In the genomic region with DNA sequence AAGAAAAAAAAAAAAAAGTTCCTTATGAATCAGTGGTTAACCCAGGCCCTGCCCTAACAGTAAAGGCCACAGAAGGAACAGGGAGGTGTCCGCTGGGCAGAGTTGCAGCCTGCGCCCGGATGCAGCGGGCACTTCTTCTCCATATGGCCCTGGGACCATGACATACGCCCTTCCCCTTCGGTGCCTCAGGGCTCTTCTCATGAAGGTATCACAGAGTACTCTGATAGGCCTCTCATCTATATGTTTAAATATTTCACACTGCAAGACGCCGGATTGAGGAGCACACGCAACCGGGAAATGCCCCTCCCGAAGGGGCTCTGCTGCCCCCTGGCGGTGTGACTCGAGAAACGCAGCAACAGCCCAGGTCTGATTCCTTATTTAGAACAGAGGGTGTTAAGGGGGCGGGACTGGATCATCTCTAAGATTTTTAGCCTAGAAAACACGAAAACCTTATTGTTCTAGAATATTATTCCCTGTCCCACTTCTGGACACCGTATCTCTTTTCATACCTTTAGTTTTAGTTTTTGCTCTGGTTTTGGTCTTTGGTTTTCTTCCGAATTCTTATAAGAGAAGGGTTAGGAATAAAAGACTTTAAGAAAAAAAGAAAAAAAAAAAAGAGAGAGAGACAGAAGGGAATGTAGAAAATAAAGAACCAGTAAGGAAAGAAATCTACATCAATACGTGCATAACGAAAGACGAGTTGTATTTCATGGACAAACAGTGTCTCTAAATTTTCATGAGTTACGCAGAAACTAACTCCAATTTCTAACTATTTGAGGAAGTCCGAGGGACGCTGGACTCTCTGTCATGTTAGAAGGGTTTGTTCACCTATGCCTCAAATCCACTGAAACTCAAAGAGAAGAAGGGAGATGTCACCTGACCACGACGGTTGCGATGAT, we compare ENCODE assay signal across 1 cellular context.
TF ChIP-seq lines count a peak whose summit lies in the region.

No MANE protein-coding gene starts in this region.

TF ChIP-seq in K562, 482 proteins besides CTCF, POLR2A, EP300 and RAD21 (continued from another document and continues in another):
- TF ChIP-seq, protein P1, sequence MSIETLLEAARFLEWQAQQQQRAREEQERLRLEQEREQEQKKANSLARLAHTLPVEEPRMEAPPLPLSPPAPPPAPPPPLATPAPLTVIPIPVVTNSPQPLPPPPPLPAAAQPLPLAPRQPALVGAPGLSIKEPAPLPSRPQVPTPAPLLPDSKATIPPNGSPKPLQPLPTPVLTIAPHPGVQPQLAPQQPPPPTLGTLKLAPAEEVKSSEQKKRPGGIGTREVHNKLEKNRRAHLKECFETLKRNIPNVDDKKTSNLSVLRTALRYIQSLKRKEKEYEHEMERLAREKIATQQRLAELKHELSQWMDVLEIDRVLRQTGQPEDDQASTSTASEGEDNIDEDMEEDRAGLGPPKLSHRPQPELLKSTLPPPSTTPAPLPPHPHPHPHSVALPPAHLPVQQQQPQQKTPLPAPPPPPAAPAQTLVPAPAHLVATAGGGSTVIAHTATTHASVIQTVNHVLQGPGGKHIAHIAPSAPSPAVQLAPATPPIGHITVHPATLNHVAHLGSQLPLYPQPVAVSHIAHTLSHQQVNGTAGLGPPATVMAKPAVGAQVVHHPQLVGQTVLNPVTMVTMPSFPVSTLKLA (conservative IDR thresholded peaks at IDR 0.05): 0 out of 4 replicates have a peak, but pooled peaks of 1 of the 2 experiments have one; percentile 23
- TF ChIP-seq, protein P2, sequence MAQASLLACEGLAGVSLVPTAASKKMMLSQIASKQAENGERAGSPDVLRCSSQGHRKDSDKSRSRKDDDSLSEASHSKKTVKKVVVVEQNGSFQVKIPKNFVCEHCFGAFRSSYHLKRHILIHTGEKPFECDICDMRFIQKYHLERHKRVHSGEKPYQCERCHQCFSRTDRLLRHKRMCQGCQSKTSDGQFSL (CRISPR knock-in tag; IDR thresholded peaks at IDR 0.05): peak; percentile 47; the same call in 1 of the 2 replicates
- TF ChIP-seq, protein P2 (tag; IDR thresholded peaks at IDR 0.05): 0 out of 4 replicates have a peak, but pooled peaks of 1 of the 2 experiments have one; percentile 22
- TF ChIP-seq NFATC3 (IDR thresholded peaks at IDR 0.05) (no peak), CREM (IDR thresholded peaks at IDR 0.05; ENCODE audit: low read depth) (peak; percentile 52; the same call in 1 of the 2 replicates), KDM2B (CRISPR knock-in tag; IDR thresholded peaks at IDR 0.05) (no peak), ZNF175 (CRISPR knock-in tag; IDR thresholded peaks at IDR 0.05; ENCODE audit: low read depth) (0 out of 2 replicates have a peak, but pooled peaks have one; percentile 32), GATA2 (CRISPR knock-in tag; IDR thresholded peaks at IDR 0.05) (no peak), TAF15 (IDR thresholded peaks at IDR 0.05; ENCODE audit: low read depth, low read length) (no peak), HCFC1 (IDR thresholded peaks at IDR 0.05; ENCODE audit: low read depth, low read length) (0 out of 2 replicates have a peak, but pooled peaks have one; percentile 9), RB1 (IDR thresholded peaks at IDR 0.05; ENCODE audit: low read depth) (peak; percentile 67), JUN (IDR thresholded peaks at IDR 0.05; ENCODE audit: borderline replicate concordance, low read depth, low read length) (0 out of 2 replicates have a peak, but pooled peaks have one; percentile 31), JUN (CRISPR knock-in tag; IDR thresholded peaks at IDR 0.05; ENCODE audit: borderline replicate concordance) (no peak), SOX6 (IDR thresholded peaks at IDR 0.05) (no peak; the same call in 1 of the 2 replicates), ZNF384 (IDR thresholded peaks at IDR 0.05; ENCODE audit: low read depth, low read length) (0 out of 2 replicates have a peak, but pooled peaks have one; percentile 35), GABPB1 (CRISPR knock-in tag; IDR thresholded peaks at IDR 0.05) (peak; percentile 46; the same call in 1 of the 2 replicates), NEUROD1 (IDR thresholded peaks at IDR 0.05; ENCODE audit: borderline replicate concordance, low read depth, low read length, partially characterized antibody) (no peak), SMC3 (conservative IDR thresholded peaks at IDR 0.05; ENCODE audit: insufficient read depth, low read depth, low read length) (peak; percentile 85), ZNF766 (CRISPR knock-in tag; conservative IDR thresholded peaks at IDR 0.05) (0 out of 2 replicates have a peak, but pooled peaks have one; percentile 18), SMAD1 (IDR thresholded peaks at IDR 0.05; ENCODE audit: low read depth, low read length, partially characterized antibody) (no peak), FOXK2 (conservative IDR thresholded peaks at IDR 0.05 in 1 of 2, IDR thresholded peaks at IDR 0.05 in 1 of 2; ENCODE audit: low read depth in 2 of 2) (peak; percentile 43 to 56; a peak in 2 of 4 replicates), SAP30 (IDR thresholded peaks at IDR 0.05; ENCODE audit: borderline replicate concordance, insufficient read depth, low read depth, low read length, poor library complexity, severe bottlenecking) (no peak), SRF (CRISPR knock-in tag; IDR thresholded peaks at IDR 0.05) (peak in 1 of 2 experiments; percentile 81; a peak in 1 of 4 replicates), XRCC5 (IDR thresholded peaks at IDR 0.05; ENCODE audit: low read depth, low read length) (peak; percentile 88), L3MBTL2 (IDR thresholded peaks at IDR 0.05) (0 out of 2 replicates have a peak, but pooled peaks have one; percentile 23), HDAC3 (IDR thresholded peaks at IDR 0.05; ENCODE audit: borderline replicate concordance, partially characterized antibody) (peak; percentile 30), JUND (IDR thresholded peaks at IDR 0.05; ENCODE audit: borderline replicate concordance, low read depth, low read length) (peak; percentile 40; the same call in 1 of the 2 replicates), JUND (tag; IDR thresholded peaks at IDR 0.05; ENCODE audit: borderline replicate concordance, low read depth, low read length) (no peak; the same call in 2 of the 3 replicates), LCOR (CRISPR knock-in tag; IDR thresholded peaks at IDR 0.05) (0 out of 2 replicates have a peak, but pooled peaks have one; percentile 32), HLTF (IDR thresholded peaks at IDR 0.05) (no peak), WHSC1 (IDR thresholded peaks at IDR 0.05; ENCODE audit: low read length) (no peak), PRPF4 (IDR thresholded peaks at IDR 0.05; ENCODE audit: insufficient read depth, low read depth, low read length, poor library complexity, severe bottlenecking) (no peak), SMARCA4 (IDR thresholded peaks at IDR 0.05) (no peak), POLR2H (tag; IDR thresholded peaks at IDR 0.05; ENCODE audit: low read depth) (no peak), CXXC5 (CRISPR knock-in tag; IDR thresholded peaks at IDR 0.05) (peak; percentile 46), NFRKB (IDR thresholded peaks at IDR 0.05; ENCODE audit: low read depth) (no peak), MEF2A (IDR thresholded peaks at IDR 0.05; ENCODE audit: control insufficient read depth, low read depth, low read length) (peak; percentile 85), ATF7 (IDR thresholded peaks at IDR 0.05) (peak; percentile 32; the same call in 1 of the 2 replicates), POLR2G (IDR thresholded peaks at IDR 0.05; ENCODE audit: low read depth, low read length) (no peak), CBFB (CRISPR knock-in tag; IDR thresholded peaks at IDR 0.05) (no peak), NRF1 (conservative IDR thresholded peaks at IDR 0.05 in 1 of 2, IDR thresholded peaks at IDR 0.05 in 1 of 2) (peak in 1 of 2 experiments; percentile 27; a peak in 1 of 4 replicates), ELF1 (tag; IDR thresholded peaks at IDR 0.05) (peak; percentile 35; the same call in 1 of the 2 replicates)
- TF ChIP-seq, protein P3, sequence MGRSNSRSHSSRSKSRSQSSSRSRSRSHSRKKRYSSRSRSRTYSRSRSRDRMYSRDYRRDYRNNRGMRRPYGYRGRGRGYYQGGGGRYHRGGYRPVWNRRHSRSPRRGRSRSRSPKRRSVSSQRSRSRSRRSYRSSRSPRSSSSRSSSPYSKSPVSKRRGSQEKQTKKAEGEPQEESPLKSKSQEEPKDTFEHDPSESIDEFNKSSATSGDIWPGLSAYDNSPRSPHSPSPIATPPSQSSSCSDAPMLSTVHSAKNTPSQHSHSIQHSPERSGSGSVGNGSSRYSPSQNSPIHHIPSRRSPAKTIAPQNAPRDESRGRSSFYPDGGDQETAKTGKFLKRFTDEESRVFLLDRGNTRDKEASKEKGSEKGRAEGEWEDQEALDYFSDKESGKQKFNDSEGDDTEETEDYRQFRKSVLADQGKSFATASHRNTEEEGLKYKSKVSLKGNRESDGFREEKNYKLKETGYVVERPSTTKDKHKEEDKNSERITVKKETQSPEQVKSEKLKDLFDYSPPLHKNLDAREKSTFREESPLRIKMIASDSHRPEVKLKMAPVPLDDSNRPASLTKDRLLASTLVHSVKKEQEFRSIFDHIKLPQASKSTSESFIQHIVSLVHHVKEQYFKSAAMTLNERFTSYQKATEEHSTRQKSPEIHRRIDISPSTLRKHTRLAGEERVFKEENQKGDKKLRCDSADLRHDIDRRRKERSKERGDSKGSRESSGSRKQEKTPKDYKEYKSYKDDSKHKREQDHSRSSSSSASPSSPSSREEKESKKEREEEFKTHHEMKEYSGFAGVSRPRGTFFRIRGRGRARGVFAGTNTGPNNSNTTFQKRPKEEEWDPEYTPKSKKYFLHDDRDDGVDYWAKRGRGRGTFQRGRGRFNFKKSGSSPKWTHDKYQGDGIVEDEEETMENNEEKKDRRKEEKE (IDR thresholded peaks at IDR 0.05; ENCODE audit: borderline replicate concordance in 1 of 2, control insufficient read depth in 1 of 2, low read depth in 2 of 2, low read length in 1 of 2): no peak
- TF ChIP-seq, protein P4, sequence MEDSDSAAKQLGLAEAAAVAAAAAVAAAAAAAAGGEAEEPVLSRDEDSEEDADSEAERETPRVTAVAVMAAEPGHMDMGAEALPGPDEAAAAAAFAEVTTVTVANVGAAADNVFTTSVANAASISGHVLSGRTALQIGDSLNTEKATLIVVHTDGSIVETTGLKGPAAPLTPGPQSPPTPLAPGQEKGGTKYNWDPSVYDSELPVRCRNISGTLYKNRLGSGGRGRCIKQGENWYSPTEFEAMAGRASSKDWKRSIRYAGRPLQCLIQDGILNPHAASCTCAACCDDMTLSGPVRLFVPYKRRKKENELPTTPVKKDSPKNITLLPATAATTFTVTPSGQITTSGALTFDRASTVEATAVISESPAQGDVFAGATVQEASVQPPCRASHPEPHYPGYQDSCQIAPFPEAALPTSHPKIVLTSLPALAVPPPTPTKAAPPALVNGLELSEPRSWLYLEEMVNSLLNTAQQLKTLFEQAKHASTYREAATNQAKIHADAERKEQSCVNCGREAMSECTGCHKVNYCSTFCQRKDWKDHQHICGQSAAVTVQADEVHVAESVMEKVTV (CRISPR knock-in tag; IDR thresholded peaks at IDR 0.05): peak; percentile 78
- TF ChIP-seq, protein P5, sequence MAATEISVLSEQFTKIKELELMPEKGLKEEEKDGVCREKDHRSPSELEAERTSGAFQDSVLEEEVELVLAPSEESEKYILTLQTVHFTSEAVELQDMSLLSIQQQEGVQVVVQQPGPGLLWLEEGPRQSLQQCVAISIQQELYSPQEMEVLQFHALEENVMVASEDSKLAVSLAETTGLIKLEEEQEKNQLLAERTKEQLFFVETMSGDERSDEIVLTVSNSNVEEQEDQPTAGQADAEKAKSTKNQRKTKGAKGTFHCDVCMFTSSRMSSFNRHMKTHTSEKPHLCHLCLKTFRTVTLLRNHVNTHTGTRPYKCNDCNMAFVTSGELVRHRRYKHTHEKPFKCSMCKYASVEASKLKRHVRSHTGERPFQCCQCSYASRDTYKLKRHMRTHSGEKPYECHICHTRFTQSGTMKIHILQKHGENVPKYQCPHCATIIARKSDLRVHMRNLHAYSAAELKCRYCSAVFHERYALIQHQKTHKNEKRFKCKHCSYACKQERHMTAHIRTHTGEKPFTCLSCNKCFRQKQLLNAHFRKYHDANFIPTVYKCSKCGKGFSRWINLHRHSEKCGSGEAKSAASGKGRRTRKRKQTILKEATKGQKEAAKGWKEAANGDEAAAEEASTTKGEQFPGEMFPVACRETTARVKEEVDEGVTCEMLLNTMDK (IDR thresholded peaks at IDR 0.05; ENCODE audit: borderline replicate concordance, insufficient read depth, low read depth, low read length, poor library complexity, severe bottlenecking): peak; percentile 82
- TF ChIP-seq, protein P6, sequence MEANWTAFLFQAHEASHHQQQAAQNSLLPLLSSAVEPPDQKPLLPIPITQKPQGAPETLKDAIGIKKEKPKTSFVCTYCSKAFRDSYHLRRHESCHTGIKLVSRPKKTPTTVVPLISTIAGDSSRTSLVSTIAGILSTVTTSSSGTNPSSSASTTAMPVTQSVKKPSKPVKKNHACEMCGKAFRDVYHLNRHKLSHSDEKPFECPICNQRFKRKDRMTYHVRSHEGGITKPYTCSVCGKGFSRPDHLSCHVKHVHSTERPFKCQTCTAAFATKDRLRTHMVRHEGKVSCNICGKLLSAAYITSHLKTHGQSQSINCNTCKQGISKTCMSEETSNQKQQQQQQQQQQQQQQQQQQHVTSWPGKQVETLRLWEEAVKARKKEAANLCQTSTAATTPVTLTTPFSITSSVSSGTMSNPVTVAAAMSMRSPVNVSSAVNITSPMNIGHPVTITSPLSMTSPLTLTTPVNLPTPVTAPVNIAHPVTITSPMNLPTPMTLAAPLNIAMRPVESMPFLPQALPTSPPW (CRISPR knock-in tag; IDR thresholded peaks at IDR 0.05): peak; percentile 78
- TF ChIP-seq, protein P7, sequence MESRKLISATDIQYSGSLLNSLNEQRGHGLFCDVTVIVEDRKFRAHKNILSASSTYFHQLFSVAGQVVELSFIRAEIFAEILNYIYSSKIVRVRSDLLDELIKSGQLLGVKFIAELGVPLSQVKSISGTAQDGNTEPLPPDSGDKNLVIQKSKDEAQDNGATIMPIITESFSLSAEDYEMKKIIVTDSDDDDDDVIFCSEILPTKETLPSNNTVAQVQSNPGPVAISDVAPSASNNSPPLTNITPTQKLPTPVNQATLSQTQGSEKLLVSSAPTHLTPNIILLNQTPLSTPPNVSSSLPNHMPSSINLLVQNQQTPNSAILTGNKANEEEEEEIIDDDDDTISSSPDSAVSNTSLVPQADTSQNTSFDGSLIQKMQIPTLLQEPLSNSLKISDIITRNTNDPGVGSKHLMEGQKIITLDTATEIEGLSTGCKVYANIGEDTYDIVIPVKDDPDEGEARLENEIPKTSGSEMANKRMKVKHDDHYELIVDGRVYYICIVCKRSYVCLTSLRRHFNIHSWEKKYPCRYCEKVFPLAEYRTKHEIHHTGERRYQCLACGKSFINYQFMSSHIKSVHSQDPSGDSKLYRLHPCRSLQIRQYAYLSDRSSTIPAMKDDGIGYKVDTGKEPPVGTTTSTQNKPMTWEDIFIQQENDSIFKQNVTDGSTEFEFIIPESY (CRISPR knock-in tag; IDR thresholded peaks at IDR 0.05): peak; percentile 70
- TF ChIP-seq, protein P8, sequence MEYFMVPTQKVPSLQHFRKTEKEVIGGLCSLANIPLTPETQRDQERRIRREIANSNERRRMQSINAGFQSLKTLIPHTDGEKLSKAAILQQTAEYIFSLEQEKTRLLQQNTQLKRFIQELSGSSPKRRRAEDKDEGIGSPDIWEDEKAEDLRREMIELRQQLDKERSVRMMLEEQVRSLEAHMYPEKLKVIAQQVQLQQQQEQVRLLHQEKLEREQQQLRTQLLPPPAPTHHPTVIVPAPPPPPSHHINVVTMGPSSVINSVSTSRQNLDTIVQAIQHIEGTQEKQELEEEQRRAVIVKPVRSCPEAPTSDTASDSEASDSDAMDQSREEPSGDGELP (CRISPR knock-in tag; IDR thresholded peaks at IDR 0.05; ENCODE audit: borderline replicate concordance): peak; percentile 57; the same call in 1 of the 2 replicates
